In the genomic region with DNA sequence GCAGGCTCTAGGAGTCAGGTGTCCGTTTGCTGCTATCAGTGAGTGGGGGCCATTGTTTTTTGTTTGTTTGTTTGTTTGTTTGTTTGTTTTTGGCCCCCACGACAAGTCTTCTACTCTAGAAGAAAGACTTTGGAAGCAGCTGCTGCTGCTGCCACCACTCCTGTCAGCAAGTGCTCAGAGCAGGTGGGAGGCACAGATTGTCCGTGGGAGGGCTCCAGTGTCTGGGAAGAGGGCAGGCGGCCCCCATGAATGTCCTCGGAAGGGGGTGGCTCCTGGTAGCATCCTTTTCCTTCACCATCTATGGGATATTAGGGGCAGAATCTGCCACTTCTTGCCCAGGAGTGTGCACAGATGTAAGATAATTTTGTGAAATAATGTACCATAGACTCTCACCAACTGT, we compare ENCODE assay signal across 32 cellular contexts.
"Had no signal": no experiment of that assay in that cellular context is flagged by ENCODE, and none has a peak within 500 bp of the region (broad histone marks: within the 10 kb centered on the region; RNA-seq: fewer than 3 reads in every experiment).

No MANE protein-coding gene starts in this region.

- DNase-seq: activated CD4-positive, alpha-beta memory T cell treated with anti-CD3 and anti-CD28 coated beads, Interleukin-2, amount 10 ng/mL, durations not matched to agents 7 days and 5 days; activated CD4-positive, alpha-beta T cell treated with anti-CD3 and anti-CD28 coated beads for 1 hour; activated CD4-positive, alpha-beta T cell treated with anti-CD3 and anti-CD28 coated beads for 48 hours; activated CD4-positive, CD25-positive, alpha-beta regulatory T cell; activated CD8-positive, alpha-beta memory T cell treated with anti-CD3 and anti-CD28 coated beads for 24 hours; activated CD8-positive, alpha-beta memory T cell treated with anti-CD3 and anti-CD28 coated beads, Interleukin-2, amount 10 ng/mL, durations not matched to agents 7 days and 5 days; activated CD8-positive, alpha-beta memory T cell treated with anti-CD3 and anti-CD28 coated beads, Interleukin-2, amount 50 U/mL, for 48 hours; activated effector memory CD4-positive, alpha-beta T cell treated with Interleukin-2 at 50 U/mL for 16 hours; activated naive CD4-positive, alpha-beta T cell treated with anti-CD3 and anti-CD28 coated beads, Interleukin-2, amount 10 ng/mL, durations not matched to agents 7 days and 5 days; activated naive CD8-positive, alpha-beta T cell treated with anti-CD3 and anti-CD28 coated beads, Interleukin-2, amount 50 U/mL, for 24 hours; activated T-cell treated with anti-CD3 and anti-CD28 coated beads, Interleukin-2, amount 50 U/mL, for 48 hours; aorta; brain microvascular endothelial cell; central memory CD4-positive, alpha-beta T cell; Karpas-422; KBM-7; MG63; NCI-H1048; NCI-H1105 treated with DMSO at 0.1 percent for 48 hours; NCI-H1436; NCI-H1694; NCI-H1930; NCI-H2081 treated with DMSO at 0.1 percent for 48 hours; NCI-H345; NCI-H748 treated with DMSO at 0.1 percent for 48 hours; NK-92 treated with Interleukin-12 subunit alpha and Interleukin-12 subunit beta, amount 100 ng/mL, for 24 hours; PC-9; SIG-M5; T1000 had no signal

- H3K9me3 ChIP-seq: MG63 had no signal

- H3K4me3 ChIP-seq: MG63, PC-9 had no signal

- H3K27ac ChIP-seq: brain microvascular endothelial cell, PC-9, RWPE1 had no signal

- FAIRE-seq: RCC 7860, TTC549 had no signal
